ENCODE assay signal across 1 cellular context in genomic region chr19:42279902-42280760, GRCh38.
TF ChIP-seq lines count a peak whose summit lies in the region.

No MANE protein-coding gene starts in this region.

TF ChIP-seq in HepG2, 621 proteins besides CTCF, POLR2A, EP300 and RAD21 (continued from another document and continues in another):
- TF ChIP-seq THAP9 (CRISPR knock-in tag; IDR thresholded peaks at IDR 0.05; ENCODE audit: borderline replicate concordance) (peak; percentile 38; the same call in 1 of the 2 replicates), CBX5 (CRISPR knock-in tag; IDR thresholded peaks at IDR 0.05; ENCODE audit: borderline replicate concordance) (no peak), NR0B2 (CRISPR knock-in tag; IDR thresholded peaks at IDR 0.05) (peak; percentile 27; the same call in 1 of the 2 replicates), MXD1 (CRISPR knock-in tag; IDR thresholded peaks at IDR 0.05) (peak; percentile 93), ZBTB7A (CRISPR knock-in tag; IDR thresholded peaks at IDR 0.05) (peak; percentile 95), HCFC1 (IDR thresholded peaks at IDR 0.05; ENCODE audit: low read depth, low read length) (no peak), EHMT2 (IDR thresholded peaks at IDR 0.05; ENCODE audit: borderline replicate concordance, low read depth, low read length) (no peak), SRF (IDR thresholded peaks at IDR 0.05; ENCODE audit: low read depth, low read length) (no peak), MED1 (CRISPR knock-in tag; IDR thresholded peaks at IDR 0.05) (peak; percentile 29; the same call in 1 of the 2 replicates), KDM5B (CRISPR knock-in tag; IDR thresholded peaks at IDR 0.05; ENCODE audit: borderline replicate concordance) (peak; percentile 70), GFI1 (CRISPR knock-in tag; IDR thresholded peaks at IDR 0.05; ENCODE audit: borderline replicate concordance) (peak; percentile 56; the same call in 1 of the 2 replicates), MAZ (IDR thresholded peaks at IDR 0.05; ENCODE audit: borderline replicate concordance, low read depth, low read length) (peak; percentile 84), MAZ (CRISPR knock-in tag; IDR thresholded peaks at IDR 0.05; ENCODE audit: low read depth) (peak; percentile 51), ZKSCAN5 (CRISPR knock-in tag; IDR thresholded peaks at IDR 0.05) (no peak), U2AF1 (optimal IDR thresholded peaks at IDR 0.05; ENCODE audit: low read depth, low read length) (peak; percentile 81), GABPB1 (CRISPR knock-in tag; IDR thresholded peaks at IDR 0.05) (peak; percentile 29; the same call in 1 of the 2 replicates), ZNF704 (CRISPR knock-in tag; IDR thresholded peaks at IDR 0.05; ENCODE audit: borderline replicate concordance) (peak; percentile 44; the same call in 1 of the 2 replicates), ZNF652 (CRISPR knock-in tag; IDR thresholded peaks at IDR 0.05; ENCODE audit: borderline replicate concordance, low read depth) (peak; percentile 99), ZFP36L1 (CRISPR knock-in tag; IDR thresholded peaks at IDR 0.05) (peak; percentile 63; the same call in 1 of the 2 replicates), ISX (CRISPR knock-in tag; conservative IDR thresholded peaks at IDR 0.05) (0 out of 2 replicates have a peak, but pooled peaks have one; percentile 50), PATZ1 (CRISPR knock-in tag; IDR thresholded peaks at IDR 0.05) (peak; percentile 97), HNF1A (IDR thresholded peaks at IDR 0.05; ENCODE audit: low read depth) (no peak), HNF1A (CRISPR knock-in tag; IDR thresholded peaks at IDR 0.05; ENCODE audit: borderline replicate concordance) (peak; percentile 24; the same call in 1 of the 2 replicates), ZNF563 (CRISPR knock-in tag; IDR thresholded peaks at IDR 0.05) (peak; percentile 64), ZNF280D (CRISPR knock-in tag; IDR thresholded peaks at IDR 0.05) (peak; percentile 41; the same call in 1 of the 2 replicates), KDM5A (IDR thresholded peaks at IDR 0.05; ENCODE audit: borderline replicate concordance, low read length) (peak; percentile 62; the same call in 1 of the 2 replicates), ZNF660 (CRISPR knock-in tag; IDR thresholded peaks at IDR 0.05; ENCODE audit: borderline replicate concordance, low read depth) (0 out of 2 replicates have a peak, but pooled peaks have one; percentile 16), ZSCAN21 (CRISPR knock-in tag; IDR thresholded peaks at IDR 0.05; ENCODE audit: borderline replicate concordance) (peak; percentile 50; the same call in 1 of the 2 replicates), SOX6 (IDR thresholded peaks at IDR 0.05) (no peak), SOX6 (CRISPR knock-in tag; IDR thresholded peaks at IDR 0.05) (peak; percentile 40; the same call in 1 of the 2 replicates), RXRA (CRISPR knock-in tag; IDR thresholded peaks at IDR 0.05) (0 out of 2 replicates have a peak, but pooled peaks have one; percentile 28), ZNF543 (CRISPR knock-in tag; IDR thresholded peaks at IDR 0.05) (peak; percentile 59; the same call in 1 of the 2 replicates), ZNF160 (CRISPR knock-in tag; IDR thresholded peaks at IDR 0.05) (peak; percentile 51; the same call in 1 of the 2 replicates), TEAD2 (CRISPR knock-in tag; IDR thresholded peaks at IDR 0.05) (no peak), PCBP1 (IDR thresholded peaks at IDR 0.05; ENCODE audit: borderline replicate concordance, low read depth, low read length) (0 out of 2 replicates have a peak, but pooled peaks have one; percentile 11), SP2 (CRISPR knock-in tag; IDR thresholded peaks at IDR 0.05) (peak; percentile 82), PAF1 (CRISPR knock-in tag; IDR thresholded peaks at IDR 0.05) (no peak), AHR (CRISPR knock-in tag; IDR thresholded peaks at IDR 0.05) (no peak), SRSF1 (optimal IDR thresholded peaks at IDR 0.05; ENCODE audit: low read depth, low read length) (peak; percentile 95), KMT2B (CRISPR knock-in tag; IDR thresholded peaks at IDR 0.05) (no peak), STAG1 (CRISPR knock-in tag; IDR thresholded peaks at IDR 0.05) (peak; percentile 66), YY1 (IDR thresholded peaks at IDR 0.05; ENCODE audit: insufficient read depth, insufficient replicate concordance, low read depth, low read length) (peak; percentile 40), AKAP8 (CRISPR knock-in tag; IDR thresholded peaks at IDR 0.05) (0 out of 2 replicates have a peak, but pooled peaks have one; percentile 30), ZNF276 (CRISPR knock-in tag; IDR thresholded peaks at IDR 0.05; ENCODE audit: low read depth) (peak; percentile 83; the same call in 1 of the 2 replicates), ZNF792 (CRISPR knock-in tag; IDR thresholded peaks at IDR 0.05) (0 out of 2 replicates have a peak, but pooled peaks have one; percentile 17), NFYB (CRISPR knock-in tag; IDR thresholded peaks at IDR 0.05) (peak; percentile 96), ZMYM3 (CRISPR knock-in tag; IDR thresholded peaks at IDR 0.05) (0 out of 2 replicates have a peak, but pooled peaks have one; percentile 29), ZNF772 (CRISPR knock-in tag; IDR thresholded peaks at IDR 0.05) (0 out of 2 replicates have a peak, but pooled peaks have one; percentile 38), ZMYM2 (CRISPR knock-in tag; IDR thresholded peaks at IDR 0.05) (no peak), ZNF317 (CRISPR knock-in tag; IDR thresholded peaks at IDR 0.05) (0 out of 2 replicates have a peak, but pooled peaks have one; percentile 31), ZNF232 (CRISPR knock-in tag; IDR thresholded peaks at IDR 0.05; ENCODE audit: borderline replicate concordance) (peak; percentile 45; the same call in 1 of the 2 replicates), SOX13 (IDR thresholded peaks at IDR 0.05) (no peak), SOX13 (CRISPR knock-in tag; conservative IDR thresholded peaks at IDR 0.05 in 1 of 2, IDR thresholded peaks at IDR 0.05 in 1 of 2) (peak in 1 of 2 experiments; percentile 32; a peak in 2 of 4 replicates)
